Comparison of ENCODE assay signal across 10 cellular contexts in the genomic region with DNA sequence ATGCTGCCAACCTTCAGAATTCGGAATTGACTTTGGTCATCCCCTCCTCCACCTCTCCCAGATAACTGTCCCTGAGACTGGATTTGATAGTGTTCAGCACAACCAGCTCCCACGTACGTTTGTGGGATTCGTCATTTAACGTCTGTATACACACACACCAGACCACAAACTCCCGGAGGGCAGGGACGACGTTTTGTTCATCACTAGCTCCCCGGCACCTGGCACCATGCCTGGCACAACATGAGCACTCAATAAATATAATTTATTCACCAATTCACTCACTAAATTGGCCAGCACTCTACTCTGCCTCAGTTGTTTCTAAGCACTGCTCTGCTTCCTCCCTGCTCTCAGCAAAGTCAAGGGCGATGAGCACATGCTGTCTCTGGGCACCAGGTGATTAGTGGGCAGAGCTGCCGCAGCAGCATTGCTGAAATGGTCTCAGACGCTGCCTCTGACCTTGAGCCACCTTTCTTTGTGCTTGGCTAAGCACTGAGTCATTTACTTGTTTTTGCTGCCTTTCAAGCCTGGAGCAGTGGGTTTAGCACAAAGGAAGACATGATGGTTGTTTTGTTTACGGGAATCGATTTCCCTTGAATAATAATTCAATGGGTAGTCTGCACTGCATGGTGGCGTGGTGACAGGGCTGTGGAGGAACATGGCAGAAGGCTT. TPM values are rescaled to one million over a fixed set of nuclear protein-coding genes. Genes with fewer than 3 reads are reported as not detected.
DNase-seq lines count a peak whose midpoint lies in the region; ATAC-seq and TF ChIP-seq lines count a peak whose summit lies in the region.
"Had no signal": no experiment of that assay in that cellular context is flagged by ENCODE, and none has a peak within 500 bp of the region (broad histone marks: within the 10 kb centered on the region; RNA-seq: fewer than 3 reads in every experiment).

No MANE protein-coding gene starts in this region.

- H3K27me3 ChIP-seq in DOHH2 (ENCODE audit: control insufficient read depth, low read length) = no peaks in the 10 kb centered on the region

- no peaks in the 10 kb centered on the region for H3K9me3 ChIP-seq in DOHH2 (ENCODE audit: control insufficient read depth, insufficient read depth, low read length)

- no peaks in the 10 kb centered on the region for H4K20me1 ChIP-seq in DOHH2 (ENCODE audit: control insufficient read depth, insufficient read depth, low read depth, low read length)

- peaks cover 67% of the 10 kb centered on the region for H3K4me1 ChIP-seq in DOHH2 (ENCODE audit: control insufficient read depth, low read length)

- peak overlapping the region; percentile 9; the same call in 1 of the 2 replicates for H3K4me2 ChIP-seq in DOHH2 (ENCODE audit: low read length)

- no peak for TF ChIP-seq CTCF in DOHH2 (IDR thresholded peaks at IDR 0.05; ENCODE audit: low read depth, low read length, poor library complexity, severe bottlenecking)

- H3F3A ChIP-seq in DOHH2 (ENCODE audit: control insufficient read depth, insufficient read depth) = no peaks in the 10 kb centered on the region

- H3K27ac ChIP-seq in DOHH2 (ENCODE audit: low read depth, low read length) = no peak overlapping the region
- H3K27ac ChIP-seq: WERI-Rb-1 had no signal

- H3K4me3 ChIP-seq in DOHH2 (ENCODE audit: low read length) = no peak overlapping the region

- no peaks in the 10 kb centered on the region for H3K79me2 ChIP-seq in DOHH2 (ENCODE audit: control insufficient read depth, low read length)

- ATAC-seq in HG02970 (IDR thresholded peaks at IDR 0.05; ENCODE audit: low FRiP score, unreplicated experiment) (no peak), left colon (no peak)

- intact Hi-C loops in left colon (cut with DNase I, micrococcal nuclease) = no loop called here

- no peaks in the 10 kb centered on the region for H3K9me2 ChIP-seq in DOHH2 (replicated peaks; ENCODE audit: control insufficient read depth, low read length)

- DNase-seq in M059J (ENCODE audit: low read depth) = peak; percentile 99
- peak; percentile 13 for DNase-seq in SW480 (ENCODE audit: low spot score)
- peak; percentile 93 for DNase-seq in left kidney (ENCODE audit: low read depth, low spot score)
- DNase-seq in NCI-H82 (lab: John Stamatoyannopoulos, UW) = no peak
- DNase-seq in T-helper 9 cell = no peak
- DNase-seq in left colon = no peak
- DNase-seq: SIG-M5, WERI-Rb-1 had no signal

- no peaks in the 10 kb centered on the region for H3K36me3 ChIP-seq in DOHH2 (ENCODE audit: control insufficient read depth, low read length)
- H3K36me3 ChIP-seq: WERI-Rb-1 had no signal

RNA-seq across cellular contexts. Expression of a gene that starts 19.3 kb away (rescaled TPM):
- not detected in 2 replicates for total RNA-seq in M059J (2014; rRNA removed; shearing (Covaris generic))
- total RNA-seq in left colon = under 1 TPM in 1 of 2 donors, not detected in 1; 0.15 TPM

Comparison
In these comparisons a context has a peak if more than half of its experiments do, and no peak if none do; other contexts are left out.
1. DNase-seq: peak in M059J (single experiment), SW480 (single experiment) and left kidney (single experiment); none in NCI-H82 (single experiment), T-helper 9 cell (single experiment) and left colon (0 of 2).